In the genomic region with DNA sequence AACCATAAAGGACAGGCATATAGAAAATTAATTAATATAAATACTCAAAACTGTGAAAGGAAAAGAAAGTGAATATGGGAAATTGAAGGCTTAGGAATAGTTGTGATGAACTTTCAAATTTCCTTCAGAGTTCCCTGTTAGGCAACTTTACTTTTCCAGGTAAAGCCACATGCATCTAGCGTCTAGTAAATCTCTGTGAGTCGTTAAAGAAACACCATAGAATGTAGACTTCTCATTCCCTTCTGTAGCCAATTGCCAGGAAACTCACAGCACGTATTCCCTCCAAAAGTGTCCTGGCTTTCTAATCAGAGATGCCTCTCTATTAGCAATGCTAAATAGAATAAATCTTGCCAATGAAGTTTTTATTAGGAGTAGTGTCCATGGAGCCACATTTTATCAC, we compare ENCODE assay signal across 1 cellular context.
TF ChIP-seq lines count a peak whose summit lies in the region.

No MANE protein-coding gene starts in this region.

TF ChIP-seq in HCT116, 20 proteins besides CTCF, POLR2A, EP300 and RAD21 (continued from another document):
- TF ChIP-seq CEBPB (IDR thresholded peaks at IDR 0.05; ENCODE audit: low read depth) (no peak), YY1 (IDR thresholded peaks at IDR 0.05; ENCODE audit: extremely low read depth, insufficient replicate concordance, low read depth, low read length) (no peak), EZH2phosphoT487 (IDR thresholded peaks at IDR 0.05; ENCODE audit: borderline replicate concordance) (no peak), EZH2 (IDR thresholded peaks at IDR 0.05) (no peak), SIN3A (IDR thresholded peaks at IDR 0.05; ENCODE audit: low read depth) (no peak), ZNF274 (IDR thresholded peaks at IDR 0.05; ENCODE audit: low read depth, low read length) (no peak)
- TF ChIP-seq, protein P1, sequence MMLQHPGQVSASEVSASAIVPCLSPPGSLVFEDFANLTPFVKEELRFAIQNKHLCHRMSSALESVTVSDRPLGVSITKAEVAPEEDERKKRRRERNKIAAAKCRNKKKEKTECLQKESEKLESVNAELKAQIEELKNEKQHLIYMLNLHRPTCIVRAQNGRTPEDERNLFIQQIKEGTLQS (IDR thresholded peaks at IDR 0.05), result no peak
- TF ChIP-seq, protein P2, sequence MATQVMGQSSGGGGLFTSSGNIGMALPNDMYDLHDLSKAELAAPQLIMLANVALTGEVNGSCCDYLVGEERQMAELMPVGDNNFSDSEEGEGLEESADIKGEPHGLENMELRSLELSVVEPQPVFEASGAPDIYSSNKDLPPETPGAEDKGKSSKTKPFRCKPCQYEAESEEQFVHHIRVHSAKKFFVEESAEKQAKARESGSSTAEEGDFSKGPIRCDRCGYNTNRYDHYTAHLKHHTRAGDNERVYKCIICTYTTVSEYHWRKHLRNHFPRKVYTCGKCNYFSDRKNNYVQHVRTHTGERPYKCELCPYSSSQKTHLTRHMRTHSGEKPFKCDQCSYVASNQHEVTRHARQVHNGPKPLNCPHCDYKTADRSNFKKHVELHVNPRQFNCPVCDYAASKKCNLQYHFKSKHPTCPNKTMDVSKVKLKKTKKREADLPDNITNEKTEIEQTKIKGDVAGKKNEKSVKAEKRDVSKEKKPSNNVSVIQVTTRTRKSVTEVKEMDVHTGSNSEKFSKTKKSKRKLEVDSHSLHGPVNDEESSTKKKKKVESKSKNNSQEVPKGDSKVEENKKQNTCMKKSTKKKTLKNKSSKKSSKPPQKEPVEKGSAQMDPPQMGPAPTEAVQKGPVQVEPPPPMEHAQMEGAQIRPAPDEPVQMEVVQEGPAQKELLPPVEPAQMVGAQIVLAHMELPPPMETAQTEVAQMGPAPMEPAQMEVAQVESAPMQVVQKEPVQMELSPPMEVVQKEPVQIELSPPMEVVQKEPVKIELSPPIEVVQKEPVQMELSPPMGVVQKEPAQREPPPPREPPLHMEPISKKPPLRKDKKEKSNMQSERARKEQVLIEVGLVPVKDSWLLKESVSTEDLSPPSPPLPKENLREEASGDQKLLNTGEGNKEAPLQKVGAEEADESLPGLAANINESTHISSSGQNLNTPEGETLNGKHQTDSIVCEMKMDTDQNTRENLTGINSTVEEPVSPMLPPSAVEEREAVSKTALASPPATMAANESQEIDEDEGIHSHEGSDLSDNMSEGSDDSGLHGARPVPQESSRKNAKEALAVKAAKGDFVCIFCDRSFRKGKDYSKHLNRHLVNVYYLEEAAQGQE (IDR thresholded peaks at IDR 0.05; ENCODE audit: low read depth), result no peak
TF ChIP-seq in HCT116: peak in this region for 0.
